In genomic region chr10:9215121-9215520, GRCh38 we compare ENCODE assay signal across 35 cellular contexts.
DNase-seq lines count a peak whose midpoint lies in the region; ATAC-seq and TF ChIP-seq lines count a peak whose summit lies in the region.
"Had no signal": no experiment of that assay in that cellular context is flagged by ENCODE, and none has a peak within 500 bp of the region (broad histone marks: within the 10 kb centered on the region; RNA-seq: fewer than 3 reads in every experiment).

No MANE protein-coding gene starts in this region.

- no peaks in the 10 kb centered on the region for H3K36me3 ChIP-seq in HEK293 (ENCODE audit: control insufficient read depth in 2 of 2, insufficient read depth in 1 of 2, low read length in 2 of 2)
- no peaks in the 10 kb centered on the region for H3K36me3 ChIP-seq in parathyroid adenoma (ENCODE audit: control insufficient read depth, insufficient read depth, low read length)
- H3K36me3 ChIP-seq: BE2C; BLaER1; BLaER1 treated with 17β-estradiol and CSF1 and Interleukin-3, amounts not matched to agents 10 nM and 100 nM had no signal

- H3K4me3 ChIP-seq in HEK293 (ENCODE audit: low read depth, low read length) (no peak overlapping the region), parathyroid adenoma (ENCODE audit: low read depth, low read length) (no peak overlapping the region)
- H3K4me3 ChIP-seq: A549; BLaER1; BLaER1 treated with 17β-estradiol and CSF1 and Interleukin-3, amounts not matched to agents 10 nM and 100 nM had no signal

- DNase-seq in stimulated activated naive CD8-positive, alpha-beta T cell treated with anti-CD3 and anti-CD28 coated beads, Interleukin-15, amount 100 ng/mL, for 72 hours, result no peak
- DNase-seq in stimulated activated effector memory CD8-positive, alpha-beta T cell treated with anti-CD3 and anti-CD28 coated beads, Interleukin-12 subunit alpha, Interleukin-12 subunit beta, amount 100 ng/mL, for 72 hours (ENCODE audit: low spot score in 2 of 2), result no peak
- DNase-seq in omental fat pad (ENCODE audit: low spot score) (no peak), NCI-H146 treated with DMSO at 0.1 percent for 48 hours (lab: John Stamatoyannopoulos, UW; ENCODE audit: unreplicated experiment) (no peak)
- DNase-seq in naive thymus-derived CD8-positive, alpha-beta T cell, result no peak
- DNase-seq: 8988T; ACHN; AML-193; BE2C; C1 segment of cervical spinal cord; Caco-2; Calu3; CD4-positive, alpha-beta memory T cell; CD4-positive, alpha-beta T cell; CD4-positive, CD25-positive, alpha-beta regulatory T cell; CD8-positive, alpha-beta memory T cell; CD8-positive, alpha-beta T cell; COR-L47; DMS 273 treated with DMSO at 0.1 percent for 48 hours; DMS153; DMS53; DMS79; DMS79 treated with DMSO at 0.1 percent for 48 hours; DND-41; EL had no signal

- no peak for TF ChIP-seq CTCF in HEK293 (tag by site-specific recombination; IDR thresholded peaks at IDR 0.05)
- no peak for TF ChIP-seq CTCF in parathyroid adenoma (IDR thresholded peaks at IDR 0.05)
- TF ChIP-seq CTCF in omental fat pad (IDR thresholded peaks at IDR 0.05), result no peak

- no peak for ATAC-seq in stimulated activated naive CD8-positive, alpha-beta T cell treated with anti-CD3 and anti-CD28 coated beads, Interleukin-15, amount 100 ng/mL, for 72 hours
- no peak for ATAC-seq in stimulated activated effector memory CD8-positive, alpha-beta T cell treated with anti-CD3 and anti-CD28 coated beads, Interleukin-12 subunit alpha, Interleukin-12 subunit beta, amount 100 ng/mL, for 72 hours
- ATAC-seq in omental fat pad (ENCODE audit: low FRiP score), result no peak
- no peak for ATAC-seq in naive thymus-derived CD8-positive, alpha-beta T cell
- ATAC-seq: A549; CD8-positive, alpha-beta T cell had no signal

- H3K9me3 ChIP-seq in HEK293 (ENCODE audit: control insufficient read depth, insufficient read depth, low read depth, low read length) (no peaks in the 10 kb centered on the region), parathyroid adenoma (ENCODE audit: control insufficient read depth, low read length) (no peaks in the 10 kb centered on the region)
- H3K9me3 ChIP-seq: A549; BE2C; BLaER1; BLaER1 treated with 17β-estradiol and CSF1 and Interleukin-3, amounts not matched to agents 10 nM and 100 nM; Caco-2 had no signal

- no peak overlapping the region for H3K4me3 Mint-ChIP-seq in stimulated activated naive CD8-positive, alpha-beta T cell treated with anti-CD3 and anti-CD28 coated beads, Interleukin-15, Interleukin-2, amounts not matched to agents 100 ng/mL and 50 ng/mL, for 24 hours
- no peak overlapping the region for H3K4me3 Mint-ChIP-seq in stimulated activated naive CD8-positive, alpha-beta T cell treated with anti-CD3 and anti-CD28 coated beads, Interleukin-15, amount 100 ng/mL, for 72 hours
- no peak overlapping the region for H3K4me3 Mint-ChIP-seq in stimulated activated effector memory CD8-positive, alpha-beta T cell treated with anti-CD3 and anti-CD28 coated beads, Interleukin-12 subunit alpha, Interleukin-12 subunit beta, amount 100 ng/mL, for 72 hours
- H3K4me3 Mint-ChIP-seq in naive thymus-derived CD8-positive, alpha-beta T cell, result no peak overlapping the region
- H3K4me3 Mint-ChIP-seq: B cell; CD14-positive monocyte; CD4-positive, alpha-beta memory T cell; CD4-positive, alpha-beta T cell; CD4-positive, CD25-positive, alpha-beta regulatory T cell; CD8-positive, alpha-beta memory T cell; CD8-positive, alpha-beta T cell had no signal

- H3K4me1 Mint-ChIP-seq in stimulated activated naive CD8-positive, alpha-beta T cell treated with anti-CD3 and anti-CD28 coated beads, Interleukin-15, Interleukin-2, amounts not matched to agents 100 ng/mL and 50 ng/mL, for 24 hours (ENCODE audit: low read depth), result peaks cover 3% of the 10 kb centered on the region
- no peaks in the 10 kb centered on the region for H3K4me1 Mint-ChIP-seq in stimulated activated naive CD8-positive, alpha-beta T cell treated with anti-CD3 and anti-CD28 coated beads, Interleukin-15, amount 100 ng/mL, for 72 hours
- no peaks in the 10 kb centered on the region for H3K4me1 Mint-ChIP-seq in stimulated activated effector memory CD8-positive, alpha-beta T cell treated with anti-CD3 and anti-CD28 coated beads, Interleukin-12 subunit alpha, Interleukin-12 subunit beta, amount 100 ng/mL, for 72 hours
- H3K4me1 Mint-ChIP-seq in naive thymus-derived CD8-positive, alpha-beta T cell, result peaks cover 0 to 2% (median under 1%) of the 10 kb centered on the region in 4 donors
- H3K4me1 Mint-ChIP-seq: B cell, CD14-positive monocyte had no signal

- peak overlapping the region; percentile 38 for H3K27ac Mint-ChIP-seq in stimulated activated naive CD8-positive, alpha-beta T cell treated with anti-CD3 and anti-CD28 coated beads, Interleukin-15, Interleukin-2, amounts not matched to agents 100 ng/mL and 50 ng/mL, for 24 hours
- no peak overlapping the region for H3K27ac Mint-ChIP-seq in stimulated activated naive CD8-positive, alpha-beta T cell treated with anti-CD3 and anti-CD28 coated beads, Interleukin-15, amount 100 ng/mL, for 72 hours
- H3K27ac Mint-ChIP-seq in stimulated activated effector memory CD8-positive, alpha-beta T cell treated with anti-CD3 and anti-CD28 coated beads, Interleukin-12 subunit alpha, Interleukin-12 subunit beta, amount 100 ng/mL, for 72 hours, result peak overlapping the region; percentile 5
- no peak overlapping the region for H3K27ac Mint-ChIP-seq in naive thymus-derived CD8-positive, alpha-beta T cell
- H3K27ac Mint-ChIP-seq: B cell; CD14-positive monocyte; CD4-positive, alpha-beta memory T cell; CD4-positive, alpha-beta T cell; CD4-positive, CD25-positive, alpha-beta regulatory T cell; CD8-positive, alpha-beta memory T cell; CD8-positive, alpha-beta T cell had no signal

- H3K79me2 ChIP-seq in parathyroid adenoma, result peaks cover 7% of the 10 kb centered on the region

- H3K27ac ChIP-seq in HEK293 (ENCODE audit: extremely low read depth, low read depth, low read length), result no peak overlapping the region
- peak overlapping the region; percentile 90 for H3K27ac ChIP-seq in parathyroid adenoma
- H3K27ac ChIP-seq: 22Rv1; A549; BLaER1; BLaER1 treated with 17β-estradiol and CSF1 and Interleukin-3, amounts not matched to agents 10 nM and 100 nM; C4-2B had no signal

- POLR2A ChIA-PET in HEK293 (lab: Yijun Ruan, JAX), result no interaction called here
- POLR2A ChIA-PET in naive thymus-derived CD8-positive, alpha-beta T cell (lab: Charles Lee), result no interaction called here

- CTCF ChIA-PET in HEK293 (lab: Yijun Ruan, JAX), result interaction anchor here (0.6 kb wide), 1 partner anchor 413 kb away, joined by 4 read pairs; no protein-coding TSS in a partner anchor

- H3K27me3 ChIP-seq in parathyroid adenoma (ENCODE audit: control insufficient read depth, insufficient read depth, low read length), result no peaks in the 10 kb centered on the region
- H3K27me3 ChIP-seq: BE2C; BLaER1; BLaER1 treated with 17β-estradiol and CSF1 and Interleukin-3, amounts not matched to agents 10 nM and 100 nM had no signal

- peaks cover 39% of the 10 kb centered on the region for H3K27me3 Mint-ChIP-seq in stimulated activated naive CD8-positive, alpha-beta T cell treated with anti-CD3 and anti-CD28 coated beads, Interleukin-15, Interleukin-2, amounts not matched to agents 100 ng/mL and 50 ng/mL, for 24 hours
- H3K27me3 Mint-ChIP-seq in stimulated activated naive CD8-positive, alpha-beta T cell treated with anti-CD3 and anti-CD28 coated beads, Interleukin-15, amount 100 ng/mL, for 72 hours, result peaks cover 8% of the 10 kb centered on the region
- peaks cover 2 to 12% (median 10%) of the 10 kb centered on the region in 5 donors for H3K27me3 Mint-ChIP-seq in naive thymus-derived CD8-positive, alpha-beta T cell

- no peak overlapping the region for H2AFZ ChIP-seq in parathyroid adenoma

- H3K4me1 ChIP-seq in HEK293 (ENCODE audit: control insufficient read depth, insufficient read depth, low read length) (no peaks in the 10 kb centered on the region), parathyroid adenoma (peaks cover 65% of the 10 kb centered on the region)
- H3K4me1 ChIP-seq: A549; BLaER1; BLaER1 treated with 17β-estradiol and CSF1 and Interleukin-3, amounts not matched to agents 10 nM and 100 nM; Caco-2 had no signal

- no peak overlapping the region for H3K4me2 ChIP-seq in parathyroid adenoma (ENCODE audit: low read length)
- H3K4me2 ChIP-seq: A549; BLaER1; BLaER1 treated with 17β-estradiol and CSF1 and Interleukin-3, amounts not matched to agents 10 nM and 100 nM had no signal

- no peaks in the 10 kb centered on the region for H3K36me3 Mint-ChIP-seq in stimulated activated naive CD8-positive, alpha-beta T cell treated with anti-CD3 and anti-CD28 coated beads, Interleukin-15, Interleukin-2, amounts not matched to agents 100 ng/mL and 50 ng/mL, for 24 hours (ENCODE audit: low read depth)
- no peaks in the 10 kb centered on the region for H3K36me3 Mint-ChIP-seq in stimulated activated effector memory CD8-positive, alpha-beta T cell treated with anti-CD3 and anti-CD28 coated beads, Interleukin-12 subunit alpha, Interleukin-12 subunit beta, amount 100 ng/mL, for 72 hours
- H3K36me3 Mint-ChIP-seq in naive thymus-derived CD8-positive, alpha-beta T cell, result no peaks in the 10 kb centered on the region
- H3K36me3 Mint-ChIP-seq: CD14-positive monocyte; CD4-positive, alpha-beta memory T cell; CD4-positive, CD25-positive, alpha-beta regulatory T cell; CD8-positive, alpha-beta memory T cell; CD8-positive, alpha-beta T cell had no signal

- no peaks in the 10 kb centered on the region for H3K9me3 Mint-ChIP-seq in stimulated activated naive CD8-positive, alpha-beta T cell treated with anti-CD3 and anti-CD28 coated beads, Interleukin-15, Interleukin-2, amounts not matched to agents 100 ng/mL and 50 ng/mL, for 24 hours
- H3K9me3 Mint-ChIP-seq in stimulated activated naive CD8-positive, alpha-beta T cell treated with anti-CD3 and anti-CD28 coated beads, Interleukin-15, amount 100 ng/mL, for 72 hours, result no peaks in the 10 kb centered on the region
- H3K9me3 Mint-ChIP-seq in stimulated activated effector memory CD8-positive, alpha-beta T cell treated with anti-CD3 and anti-CD28 coated beads, Interleukin-12 subunit alpha, Interleukin-12 subunit beta, amount 100 ng/mL, for 72 hours, result no peaks in the 10 kb centered on the region
- no peaks in the 10 kb centered on the region for H3K9me3 Mint-ChIP-seq in naive thymus-derived CD8-positive, alpha-beta T cell
- H3K9me3 Mint-ChIP-seq: CD14-positive monocyte; CD4-positive, alpha-beta memory T cell; CD4-positive, alpha-beta T cell; CD8-positive, alpha-beta memory T cell; CD8-positive, alpha-beta T cell had no signal

- H3K9ac ChIP-seq in parathyroid adenoma, result no peak overlapping the region
- H3K9ac ChIP-seq: BLaER1; BLaER1 treated with 17β-estradiol and CSF1 and Interleukin-3, amounts not matched to agents 10 nM and 100 nM had no signal

TF ChIP-seq in HEK293, 187 proteins besides CTCF, POLR2A, EP300 and RAD21 (continues in another document):
- no peak for TF ChIP-seq SALL2 (tag by site-specific recombination; IDR thresholded peaks at IDR 0.05; ENCODE audit: borderline replicate concordance)
- TF ChIP-seq ZNF521 (tag by site-specific recombination; IDR thresholded peaks at IDR 0.05), result no peak
- TF ChIP-seq PRDM1 (tag by site-specific recombination; IDR thresholded peaks at IDR 0.05), result peak; percentile 68; the same call in 1 of the 2 replicates
- no peak for TF ChIP-seq ZNF266 (tag by site-specific recombination; IDR thresholded peaks at IDR 0.05; ENCODE audit: low read depth)
- no peak for TF ChIP-seq ZNF707 (tag by site-specific recombination; IDR thresholded peaks at IDR 0.05)
- peak; percentile 60 for TF ChIP-seq ZNF366 (tag by site-specific recombination; conservative IDR thresholded peaks at IDR 0.05)

Comparison
In these comparisons a context has a peak if more than half of its experiments do, and no peak if none do; other contexts are left out.
1. H3K27ac Mint-ChIP-seq: peak in stimulated activated naive CD8-positive, alpha-beta T cell treated with anti-CD3 and anti-CD28 coated beads, Interleukin-15, Interleukin-2, amounts not matched to agents 100 ng/mL and 50 ng/mL, for 24 hours (single experiment) and stimulated activated effector memory CD8-positive, alpha-beta T cell treated with anti-CD3 and anti-CD28 coated beads, Interleukin-12 subunit alpha, Interleukin-12 subunit beta, amount 100 ng/mL, for 72 hours (single experiment); none in stimulated activated naive CD8-positive, alpha-beta T cell treated with anti-CD3 and anti-CD28 coated beads, Interleukin-15, amount 100 ng/mL, for 72 hours (0 of 2) and naive thymus-derived CD8-positive, alpha-beta T cell (0 of 10).